In the genomic region with DNA sequence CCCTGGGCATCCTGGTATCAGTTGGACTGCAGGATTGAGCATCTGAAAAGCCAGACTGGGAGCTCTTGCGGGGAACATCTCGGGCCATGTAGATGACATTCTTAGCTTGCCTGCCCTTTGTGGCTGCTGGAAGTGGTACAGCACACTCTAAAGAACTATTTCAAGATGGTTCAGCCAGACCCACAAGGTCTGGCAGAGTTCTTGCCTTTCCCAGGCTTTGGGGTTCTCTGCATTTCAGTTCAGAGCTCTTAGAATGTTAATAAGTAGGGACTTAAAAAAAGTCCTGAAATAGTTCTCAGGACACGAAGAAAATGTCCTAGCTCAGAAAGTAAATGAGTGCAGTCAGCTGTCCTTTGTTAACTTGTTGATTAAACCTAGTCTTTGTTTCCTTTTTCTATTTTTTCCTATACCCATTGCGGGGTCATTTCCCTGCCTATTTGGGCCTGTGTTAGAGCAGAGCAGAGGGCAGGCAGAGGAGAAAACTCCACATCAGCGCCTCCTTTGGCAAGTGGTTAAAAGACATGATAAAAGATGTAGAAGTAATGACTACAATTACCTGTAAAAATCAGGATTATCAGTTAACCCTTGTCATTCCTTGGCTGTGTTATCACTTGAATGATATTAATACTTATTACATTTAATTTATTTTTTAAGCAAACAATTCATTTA, we compare ENCODE assay signal across 11 cellular contexts.
DNase-seq lines count a peak whose midpoint lies in the region; ATAC-seq and TF ChIP-seq lines count a peak whose summit lies in the region.
"Had no signal": no experiment of that assay in that cellular context is flagged by ENCODE, and none has a peak within 500 bp of the region (broad histone marks: within the 10 kb centered on the region; RNA-seq: fewer than 3 reads in every experiment).

No MANE protein-coding gene starts in this region.

- CTCF ChIA-PET in activated CD8-positive, alpha-beta T cell treated with anti-CD3 and anti-CD28 coated beads for 36 hours (lab: Charles Lee): interaction anchor here (1.5 to 3.6 kb wide), 3 partner anchors 9 to 569 kb away, joined by 4 to 17 read pairs (median 7); no protein-coding TSS in a partner anchor
- CTCF ChIA-PET in activated CD8-positive, alpha-beta T cell treated with anti-CD3 and anti-CD28 coated beads, Interleukin-2, amount 10 ng/mL, durations not matched to agents 7 days and 5 days (lab: Charles Lee): no interaction called here
- CTCF ChIA-PET in SK-N-SH (lab: Yijun Ruan, JAX): interaction anchor here (0.9 to 1.5 kb wide), 4 partner anchors 8 to 568 kb away, joined by 3 to 8 read pairs (median 4); no protein-coding TSS in a partner anchor

- H3K9me2 ChIP-seq in SK-N-SH: no peaks in the 10 kb centered on the region

- TF ChIP-seq EP300 in SK-N-SH (IDR thresholded peaks at IDR 0.05; ENCODE audit: borderline replicate concordance in 1 of 2, low read depth in 1 of 2, low read length in 1 of 2): no peak

- H3K27me3 Mint-ChIP-seq in activated CD8-positive, alpha-beta T cell treated with anti-CD3 and anti-CD28 coated beads for 36 hours: peaks cover 35% of the 10 kb centered on the region
- H3K27me3 Mint-ChIP-seq in activated CD8-positive, alpha-beta T cell treated with anti-CD3 and anti-CD28 coated beads, Interleukin-2, amount 10 ng/mL, durations not matched to agents 7 days and 5 days (ENCODE audit: low read depth): peaks cover 42% of the 10 kb centered on the region

- no peaks in the 10 kb centered on the region for H3K36me3 ChIP-seq in SK-N-SH (replicated peaks in 1 of 2; ENCODE audit: control insufficient read depth in 1 of 2, insufficient read depth in 2 of 2, low read length in 1 of 2)
- H3K36me3 ChIP-seq: adrenal gland, BLaER1 had no signal

- H3K27me3 ChIP-seq in SK-N-SH (ENCODE audit: insufficient read depth): no peaks in the 10 kb centered on the region
- H3K27me3 ChIP-seq: adrenal gland had no signal

- POLR2A ChIA-PET in activated CD8-positive, alpha-beta T cell treated with anti-CD3 and anti-CD28 coated beads for 36 hours (lab: Charles Lee): no interaction called here
- POLR2A ChIA-PET in activated CD8-positive, alpha-beta T cell treated with anti-CD3 and anti-CD28 coated beads, Interleukin-2, amount 10 ng/mL, durations not matched to agents 7 days and 5 days (lab: Charles Lee): no interaction called here
- POLR2A ChIA-PET in SK-N-SH (lab: Yijun Ruan, JAX): no interaction called here

- no peak overlapping the region for H3K9ac ChIP-seq in SK-N-SH
- H3K9ac ChIP-seq: BLaER1 had no signal

- peak; percentile 20 for TF ChIP-seq CTCF in activated CD8-positive, alpha-beta T cell treated with anti-CD3 and anti-CD28 coated beads for 36 hours (IDR thresholded peaks at IDR 0.05)
- TF ChIP-seq CTCF in SK-N-SH (IDR thresholded peaks at IDR 0.05): peak; percentile 35; the same call in 1 of the 2 replicates
- TF ChIP-seq CTCF in fibroblast of villous mesenchyme (IDR thresholded peaks at IDR 0.05; ENCODE audit: insufficient read depth, low read depth, low read length): peak; percentile 31

- peaks cover 0 to 11% of the 10 kb centered on the region in 2 experiments; a peak in 1 of 4 replicates for H3K4me1 ChIP-seq in SK-N-SH (ENCODE audit: control insufficient read depth in 1 of 2, insufficient read depth in 2 of 2, low read depth in 1 of 2, low read length in 1 of 2)

- H3K79me2 ChIP-seq in SK-N-SH (ENCODE audit: insufficient read depth): no peaks in the 10 kb centered on the region

- TF ChIP-seq RAD21 in SK-N-SH (IDR thresholded peaks at IDR 0.05; ENCODE audit: low read length): peak; percentile 15; the same call in 1 of the 2 replicates

- ATAC-seq in activated CD8-positive, alpha-beta T cell treated with anti-CD3 and anti-CD28 coated beads for 36 hours: no peak
- no peak for ATAC-seq in activated CD8-positive, alpha-beta T cell treated with anti-CD3 and anti-CD28 coated beads, Interleukin-2, amount 10 ng/mL, durations not matched to agents 7 days and 5 days
- ATAC-seq in GM21786 (IDR thresholded peaks at IDR 0.05; ENCODE audit: unreplicated experiment) (no peak), HG02610 (IDR thresholded peaks at IDR 0.05; ENCODE audit: unreplicated experiment) (no peak)

- no peaks in the 10 kb centered on the region for H3K36me3 Mint-ChIP-seq in activated CD8-positive, alpha-beta T cell treated with anti-CD3 and anti-CD28 coated beads for 36 hours (ENCODE audit: low read depth)
- H3K36me3 Mint-ChIP-seq in activated CD8-positive, alpha-beta T cell treated with anti-CD3 and anti-CD28 coated beads, Interleukin-2, amount 10 ng/mL, durations not matched to agents 7 days and 5 days (ENCODE audit: low read depth): no peaks in the 10 kb centered on the region

- H3F3A ChIP-seq in SK-N-SH (replicated peaks; ENCODE audit: insufficient read depth): no peaks in the 10 kb centered on the region

- 70% methylated on average over 3 of the region's 5 CpGs for WGBS in SK-N-SH (ENCODE audit: low lambda C conversion rate)

- H3K4me3 ChIP-seq in SK-N-SH (ENCODE audit: low read depth in 2 of 2, low read length in 1 of 2): no peak overlapping the region
- no peak overlapping the region for H3K4me3 ChIP-seq in fibroblast of villous mesenchyme (ENCODE audit: low read depth, low read length)
- H3K4me3 ChIP-seq: adrenal gland, BLaER1 had no signal

- H3K4me3 Mint-ChIP-seq in activated CD8-positive, alpha-beta T cell treated with anti-CD3 and anti-CD28 coated beads for 36 hours: no peak overlapping the region
- H3K4me3 Mint-ChIP-seq in activated CD8-positive, alpha-beta T cell treated with anti-CD3 and anti-CD28 coated beads, Interleukin-2, amount 10 ng/mL, durations not matched to agents 7 days and 5 days: no peak overlapping the region

- intact Hi-C loops in activated CD8-positive, alpha-beta T cell treated with anti-CD3 and anti-CD28 coated beads for 36 hours (cut with micrococcal nuclease): no loop called here

- no peak overlapping the region for H3K27ac ChIP-seq in SK-N-SH (ENCODE audit: low read depth in 2 of 2, low read length in 1 of 2)
- H3K27ac ChIP-seq in temporal lobe (ENCODE audit: low read depth, low read length): peak overlapping the region; percentile 99
- H3K27ac ChIP-seq: adrenal gland, BLaER1 had no signal

- peak; percentile 7 for DNase-seq in activated CD8-positive, alpha-beta T cell treated with anti-CD3 and anti-CD28 coated beads for 36 hours
- DNase-seq in activated CD8-positive, alpha-beta T cell treated with anti-CD3 and anti-CD28 coated beads, Interleukin-2, amount 10 ng/mL, durations not matched to agents 7 days and 5 days: no peak
- DNase-seq in SK-N-SH (no peak), fibroblast of villous mesenchyme (ENCODE audit: low read depth) (no peak), NCI-H446 treated with DMSO at 0.1 percent for 48 hours (lab: John Stamatoyannopoulos, UW) (no peak)
- DNase-seq: adrenal gland, KG1 had no signal

- H4K20me1 ChIP-seq in SK-N-SH (ENCODE audit: insufficient read depth): no peaks in the 10 kb centered on the region

- H3K4me2 ChIP-seq in SK-N-SH: no peak overlapping the region
- H3K4me2 ChIP-seq: BLaER1 had no signal

- H2AFZ ChIP-seq in SK-N-SH (ENCODE audit: low read depth): no peak overlapping the region

- no peaks in the 10 kb centered on the region for H3K9me3 ChIP-seq in SK-N-SH
- H3K9me3 ChIP-seq: adrenal gland, BLaER1 had no signal

- no peaks in the 10 kb centered on the region for H3K9me3 Mint-ChIP-seq in activated CD8-positive, alpha-beta T cell treated with anti-CD3 and anti-CD28 coated beads for 36 hours
- no peaks in the 10 kb centered on the region for H3K9me3 Mint-ChIP-seq in activated CD8-positive, alpha-beta T cell treated with anti-CD3 and anti-CD28 coated beads, Interleukin-2, amount 10 ng/mL, durations not matched to agents 7 days and 5 days (ENCODE audit: insufficient read depth)

- H3K4me1 Mint-ChIP-seq in activated CD8-positive, alpha-beta T cell treated with anti-CD3 and anti-CD28 coated beads for 36 hours (ENCODE audit: low read depth): peaks cover 10% of the 10 kb centered on the region
- H3K4me1 Mint-ChIP-seq in activated CD8-positive, alpha-beta T cell treated with anti-CD3 and anti-CD28 coated beads, Interleukin-2, amount 10 ng/mL, durations not matched to agents 7 days and 5 days (ENCODE audit: low read depth): peaks cover 5% of the 10 kb centered on the region

- H3K27ac Mint-ChIP-seq in activated CD8-positive, alpha-beta T cell treated with anti-CD3 and anti-CD28 coated beads for 36 hours: no peak overlapping the region
- H3K27ac Mint-ChIP-seq in activated CD8-positive, alpha-beta T cell treated with anti-CD3 and anti-CD28 coated beads, Interleukin-2, amount 10 ng/mL, durations not matched to agents 7 days and 5 days: no peak overlapping the region

TF ChIP-seq in SK-N-SH, 30 proteins besides CTCF, POLR2A, EP300 and RAD21 (continues in another document):
- TF ChIP-seq RCOR1 (IDR thresholded peaks at IDR 0.05; ENCODE audit: low read length) (no peak), FOXJ3 (CRISPR knock-in tag; IDR thresholded peaks at IDR 0.05) (no peak), NFIC (IDR thresholded peaks at IDR 0.05; ENCODE audit: borderline replicate concordance) (no peak)
- TF ChIP-seq, protein P1, sequence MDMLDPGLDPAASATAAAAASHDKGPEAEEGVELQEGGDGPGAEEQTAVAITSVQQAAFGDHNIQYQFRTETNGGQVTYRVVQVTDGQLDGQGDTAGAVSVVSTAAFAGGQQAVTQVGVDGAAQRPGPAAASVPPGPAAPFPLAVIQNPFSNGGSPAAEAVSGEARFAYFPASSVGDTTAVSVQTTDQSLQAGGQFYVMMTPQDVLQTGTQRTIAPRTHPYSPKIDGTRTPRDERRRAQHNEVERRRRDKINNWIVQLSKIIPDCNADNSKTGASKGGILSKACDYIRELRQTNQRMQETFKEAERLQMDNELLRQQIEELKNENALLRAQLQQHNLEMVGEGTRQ (IDR thresholded peaks at IDR 0.05; ENCODE audit: borderline replicate concordance, low read depth, low read length): no peak
